ENCODE assay signal across 8 cellular contexts in genomic region chr2:75374414-75374957, GRCh38.
A peak's percentile ranks its signal among the peaks of the same experiment; 100 is the strongest.
DNase-seq lines count a peak whose midpoint lies in the region; TF ChIP-seq lines count a peak whose summit lies in the region.
"Not testable (repeated sequence)": the region's sequence is repeated elsewhere in the genome, so short reads cannot be mapped to it uniquely, and the experiment has no call there.

No MANE protein-coding gene starts in this region.

- H3K27me3 Mint-ChIP-seq in Caco-2 (ENCODE audit: insufficient read depth, unreplicated experiment), result not testable (repeated sequence)
- peaks cover 12% of the 10 kb centered on the region for H3K27me3 Mint-ChIP-seq in MCF 10A (ENCODE audit: insufficient read depth, unreplicated experiment)

- not testable (repeated sequence) for H3K4me1 ChIP-seq in Caco-2, HAP-1
- peaks cover 15% of the 10 kb centered on the region for H3K4me1 ChIP-seq in osteoblast (ENCODE audit: insufficient read depth, low read length)

- H3K27ac Mint-ChIP-seq in Caco-2 (ENCODE audit: unreplicated experiment); MCF 10A (ENCODE audit: low read depth, unreplicated experiment): not testable (repeated sequence)

- H3K27ac ChIP-seq in osteoblast (ENCODE audit: low read depth, low read length), result not testable (repeated sequence)

- not testable (repeated sequence) for H3K4me1 Mint-ChIP-seq in Caco-2 (ENCODE audit: low read depth, unreplicated experiment); MCF 10A (ENCODE audit: insufficient read depth, unreplicated experiment)

- POLR2A ChIA-PET in Caco-2 (lab: Charles Lee); MCF 10A (lab: Yijun Ruan, JAX): not testable (repeated sequence)

- H3K4me3 Mint-ChIP-seq in Caco-2 (ENCODE audit: unreplicated experiment); MCF 10A (ENCODE audit: unreplicated experiment): not testable (repeated sequence)

- BruUV-seq in Caco-2 (replicated peaks; lab: Mats Ljungman, UMichigan); MCF 10A (replicated peaks; lab: Mats Ljungman, UMichigan): not testable (repeated sequence)

- not testable (repeated sequence) for H3K79me2 ChIP-seq in osteoblast (ENCODE audit: insufficient read depth, low read length)

- not testable (repeated sequence) for H3K9me3 ChIP-seq in Caco-2; HAP-1; osteoblast (ENCODE audit: low read depth, low read length)

- not testable (repeated sequence) for H3K36me3 Mint-ChIP-seq in Caco-2 (ENCODE audit: insufficient read depth, unreplicated experiment); MCF 10A (ENCODE audit: insufficient read depth, unreplicated experiment)

- not testable (repeated sequence) for H3K4me3 ChIP-seq in Caco-2 (ENCODE audit: low read depth, low read length); HAP-1; osteoblast (ENCODE audit: insufficient read depth, low read length)

- not testable (repeated sequence) for H3K4me2 ChIP-seq in osteoblast (ENCODE audit: insufficient read depth, low read length)

- intact Hi-C loops in Caco-2 (cut with micrococcal nuclease; ENCODE audit: unreplicated experiment); MCF 10A (cut with micrococcal nuclease): not testable (repeated sequence)

- H3K9me3 Mint-ChIP-seq in Caco-2 (ENCODE audit: unreplicated experiment) (peaks cover 19% of the 10 kb centered on the region), MCF 10A (ENCODE audit: unreplicated experiment) (peaks cover 14% of the 10 kb centered on the region)

- H3K27me3 ChIP-seq in Caco-2 (replicated peaks; ENCODE audit: control insufficient read depth, insufficient read depth, low read length); HAP-1 (ENCODE audit: low read depth); osteoblast (ENCODE audit: insufficient read depth, low read length): not testable (repeated sequence)

- not testable (repeated sequence) for H3K36me3 ChIP-seq in Caco-2 (ENCODE audit: control insufficient read depth, insufficient read depth, low read length); HAP-1 (replicated peaks); osteoblast (ENCODE audit: insufficient read depth, low read length)

- peak overlapping the region; percentile 22 for H2AFZ ChIP-seq in osteoblast (ENCODE audit: low read length)

- H4K20me1 ChIP-seq in osteoblast (ENCODE audit: insufficient read depth, low read length), result not testable (repeated sequence)

- DNase-seq in Caco-2 (peak; percentile 47 to 66), HAP-1 (ENCODE audit: low spot score in 2 of 2) (peak; percentile 78 to 87), NCI-H1417 (lab: John Stamatoyannopoulos, UW) (peak; percentile 10 to 71 (median 62)), NCI-H748 (lab: John Stamatoyannopoulos, UW; ENCODE audit: unreplicated experiment) (peak; percentile 86), T follicular helper cell (ENCODE audit: low read depth) (peak; percentile 4), MCF 10A (ENCODE audit: unreplicated experiment) (peak; percentile 23), iPS DF 19.7 (ENCODE audit: low read depth, low spot score) (peak; percentile 67)
- DNase-seq in osteoblast (ENCODE audit: insufficient read length, low spot score, missing footprints), result not testable (repeated sequence)

- CTCF ChIA-PET in Caco-2 (lab: Charles Lee), result not testable (repeated sequence)
- CTCF ChIA-PET in MCF 10A (lab: Yijun Ruan, JAX), result interaction anchor here (1.0 to 1.1 kb wide), 2 partner anchors 234 to 310 kb away, joined by 3 to 4 read pairs; no protein-coding TSS in a partner anchor

- in situ Hi-C loops in HAP-1 (cut with MboI; ENCODE audit: low sequenced_read_pairs), result not testable (repeated sequence)

- not testable (repeated sequence) for TF ChIP-seq CTCF in Caco-2 (IDR thresholded peaks at IDR 0.05; ENCODE audit: insufficient read depth in 1 of 2, low read depth in 1 of 2, low read length in 1 of 2, severe bottlenecking in 1 of 2, unreplicated experiment in 1 of 2); MCF 10A (IDR thresholded peaks at IDR 0.05; ENCODE audit: unreplicated experiment); osteoblast (IDR thresholded peaks at IDR 0.05; ENCODE audit: extremely low read depth, low read depth, low read length)
